7 cellular contexts compared by ENCODE assay signal in the genomic region with DNA sequence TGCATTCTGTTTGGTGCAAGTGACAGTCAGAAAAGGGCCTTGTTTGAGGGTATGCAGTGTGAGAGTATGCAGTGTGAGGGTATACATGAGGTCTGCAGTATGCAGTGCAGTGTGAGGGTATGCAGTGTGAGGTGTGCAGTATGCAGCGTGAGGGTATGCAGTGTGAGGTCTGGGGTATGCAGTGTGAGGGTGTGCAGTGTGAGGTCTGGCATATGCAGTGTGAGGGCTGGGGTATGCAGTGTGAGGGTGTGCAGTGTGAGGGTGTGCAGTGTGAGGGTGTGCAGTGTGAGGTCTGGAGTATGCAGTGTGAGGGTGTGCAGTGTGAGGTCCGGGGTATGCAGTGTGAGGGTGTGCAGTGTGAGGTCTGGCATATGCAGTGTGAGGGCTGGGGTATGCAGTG.
DNase-seq lines count a peak whose midpoint lies in the region; ATAC-seq, FAIRE-seq and TF ChIP-seq lines count a peak whose summit lies in the region.
"Not testable (repeated sequence)": the region's sequence is repeated elsewhere in the genome, so short reads cannot be mapped to it uniquely, and the experiment has no call there.

No MANE protein-coding gene starts in this region.

- not testable (repeated sequence) for ATAC-seq in IMR-90 (ENCODE audit: low read depth); gastrocnemius medialis
- ATAC-seq in naive thymus-derived CD4-positive, alpha-beta T cell: peak; percentile 41
- ATAC-seq in upper lobe of right lung: peak; percentile 4

- not testable (repeated sequence) for H3K4me3 Mint-ChIP-seq in naive thymus-derived CD4-positive, alpha-beta T cell

- not testable (repeated sequence) for H3K9me3 ChIP-seq in HEK293 (ENCODE audit: control insufficient read depth, insufficient read depth, low read depth, low read length); IMR-90 (ENCODE audit: control insufficient read depth, insufficient read depth, low read length); naive thymus-derived CD4-positive, alpha-beta T cell (ENCODE audit: control insufficient read depth in 2 of 3, low read length in 3 of 3); neuronal stem cell (replicated peaks in 1 of 2; ENCODE audit: control insufficient read depth in 2 of 2, insufficient read depth in 1 of 2, low read depth in 1 of 2, low read length in 2 of 2); gastrocnemius medialis; upper lobe of right lung

- H3K14ac ChIP-seq in IMR-90 (replicated peaks; ENCODE audit: low read depth, low read length): not testable (repeated sequence)
- peak overlapping the region; percentile 63 for H3K14ac ChIP-seq in neuronal stem cell (ENCODE audit: low read length)

- not testable (repeated sequence) for H3K4me2 ChIP-seq in IMR-90 (ENCODE audit: low read depth, low read length); neuronal stem cell (ENCODE audit: insufficient read depth, low read length, poor library complexity, severe bottlenecking)

- peak; percentile 99 for FAIRE-seq in bronchial epithelial cell (lab: Jason Lieb, UNC)

- H2BK20ac ChIP-seq in IMR-90 (ENCODE audit: low read depth, low read length): not testable (repeated sequence)

- peaks cover 0 to 40% (median 6%) of the 10 kb centered on the region in 5 donors for H3K27me3 Mint-ChIP-seq in naive thymus-derived CD4-positive, alpha-beta T cell

- dilution Hi-C loops in IMR-90 (cut with HindIII; ENCODE audit: low sequenced_read_pairs, unreplicated experiment): not testable (repeated sequence)

- H3K27me3 ChIP-seq in IMR-90 (ENCODE audit: control insufficient read depth, insufficient read depth, low read length); bronchial epithelial cell (ENCODE audit: control insufficient read depth, insufficient read depth, low read length); naive thymus-derived CD4-positive, alpha-beta T cell (ENCODE audit: control insufficient read depth in 2 of 2, insufficient read depth in 2 of 2, low read length in 2 of 2); neuronal stem cell (ENCODE audit: control insufficient read depth in 3 of 3, insufficient read depth in 3 of 3, low read depth in 1 of 3, low read length in 3 of 3); gastrocnemius medialis; upper lobe of right lung: not testable (repeated sequence)

- not testable (repeated sequence) for H4K8ac ChIP-seq in IMR-90 (ENCODE audit: low read depth in 2 of 2, low read length in 2 of 2)
- H4K8ac ChIP-seq in neuronal stem cell (ENCODE audit: low read depth, low read length): peak overlapping the region; percentile 70

- not testable (repeated sequence) for H3K18ac ChIP-seq in IMR-90 (ENCODE audit: low read depth, low read length)
- H3K18ac ChIP-seq in neuronal stem cell (ENCODE audit: low read length): peak overlapping the region; percentile 82

- H3K4me3 ChIP-seq in HEK293 (ENCODE audit: low read depth, low read length); IMR-90 (ENCODE audit: insufficient read depth, low read depth, low read length); bronchial epithelial cell (ENCODE audit: low read depth, low read length); naive thymus-derived CD4-positive, alpha-beta T cell (ENCODE audit: low read length); gastrocnemius medialis; upper lobe of right lung: not testable (repeated sequence)
- peak overlapping the region in 1 of 2 donors; percentile 69 for H3K4me3 ChIP-seq in neuronal stem cell (ENCODE audit: low read length in 2 of 2)

- H3K4me1 ChIP-seq in HEK293 (ENCODE audit: control insufficient read depth, insufficient read depth, low read length); IMR-90 (ENCODE audit: control insufficient read depth, insufficient read depth, low read length); naive thymus-derived CD4-positive, alpha-beta T cell (ENCODE audit: control insufficient read depth in 2 of 2, insufficient read depth in 2 of 2, low read length in 2 of 2); neuronal stem cell (ENCODE audit: control insufficient read depth in 2 of 2, insufficient read depth in 1 of 2, low read depth in 1 of 2, low read length in 2 of 2); upper lobe of right lung: not testable (repeated sequence)
- H3K4me1 ChIP-seq in gastrocnemius medialis: peaks cover 39 to 44% of the 10 kb centered on the region in 2 donors

- intact Hi-C loops in IMR-90 (cut with micrococcal nuclease): loop anchor here (5.0 kb wide), 1 partner anchor 167 kb away; no protein-coding TSS in a partner anchor
- intact Hi-C loops in naive thymus-derived CD4-positive, alpha-beta T cell (cut with micrococcal nuclease); gastrocnemius medialis (cut with DNase I; ENCODE audit: low total_unique reads); upper lobe of right lung (cut with DNase I): not testable (repeated sequence)

- CTCF ChIA-PET in HEK293 (lab: Yijun Ruan, JAX); IMR-90 (lab: Yijun Ruan, JAX); naive thymus-derived CD4-positive, alpha-beta T cell (lab: Charles Lee): not testable (repeated sequence)

- peak overlapping the region; percentile 28; the same call in 1 of the 2 replicates for H2AK5ac ChIP-seq in IMR-90 (ENCODE audit: low read depth, low read length)
- H2AK5ac ChIP-seq in neuronal stem cell (ENCODE audit: low read depth, low read length): not testable (repeated sequence)

- not testable (repeated sequence) for H3K56ac ChIP-seq in IMR-90 (ENCODE audit: extremely low read depth, insufficient read depth, low read length)

- not testable (repeated sequence) for H2BK5ac ChIP-seq in IMR-90 (ENCODE audit: low read depth, low read length, poor library complexity, severe bottlenecking); neuronal stem cell (ENCODE audit: low read length)

- TF ChIP-seq POLR2A in IMR-90 (IDR thresholded peaks at IDR 0.05; ENCODE audit: low read depth, low read length); gastrocnemius medialis (IDR thresholded peaks at IDR 0.05): not testable (repeated sequence)

- H3K4me1 Mint-ChIP-seq in naive thymus-derived CD4-positive, alpha-beta T cell: not testable (repeated sequence)

- H2BK12ac ChIP-seq in neuronal stem cell (ENCODE audit: low read length): not testable (repeated sequence)

- H4K91ac ChIP-seq in IMR-90 (ENCODE audit: insufficient read depth, low read depth, low read length); neuronal stem cell (ENCODE audit: low read depth, low read length, poor library complexity): not testable (repeated sequence)

- H2BK120ac ChIP-seq in IMR-90 (ENCODE audit: low read depth, low read length); neuronal stem cell (ENCODE audit: low read depth, low read length): not testable (repeated sequence)

- not testable (repeated sequence) for H3K36me3 ChIP-seq in HEK293 (ENCODE audit: control insufficient read depth in 2 of 2, insufficient read depth in 1 of 2, low read length in 2 of 2); IMR-90 (ENCODE audit: control insufficient read depth, insufficient read depth, low read length); bronchial epithelial cell (ENCODE audit: control insufficient read depth, insufficient read depth, low read length); naive thymus-derived CD4-positive, alpha-beta T cell (ENCODE audit: control insufficient read depth in 2 of 3, insufficient read depth in 3 of 3, low read length in 3 of 3); neuronal stem cell (replicated peaks in 1 of 2; ENCODE audit: control insufficient read depth in 2 of 2, insufficient read depth in 2 of 2, low read length in 2 of 2); gastrocnemius medialis; upper lobe of right lung

- H4K5ac ChIP-seq in IMR-90 (ENCODE audit: low read depth, low read length): not testable (repeated sequence)

- WGBS in IMR-90 (ENCODE audit: extremely low coverage in 2 of 2, insufficient read length in 1 of 2), 2 experiments: 85% methylated on average over 2 of the region's 2 CpGs; no CpG with 5 or more reads in 1 of the 2 experiments
- no CpG with 5 or more reads among the region's 2 CpGs for WGBS in neuronal stem cell (ENCODE audit: extremely low coverage in 2 of 2, insufficient read length in 2 of 2, insufficient replicate concordance in 1 of 2), 2 donors

- not testable (repeated sequence) for H2AK9ac ChIP-seq in IMR-90 (replicated peaks; ENCODE audit: low read depth, low read length, poor library complexity)

- H3K36me3 Mint-ChIP-seq in naive thymus-derived CD4-positive, alpha-beta T cell: not testable (repeated sequence)

- H3K27ac Mint-ChIP-seq in naive thymus-derived CD4-positive, alpha-beta T cell: not testable (repeated sequence)

- in situ Hi-C loops in IMR-90 (cut with MboI; ENCODE audit: low sequenced_read_pairs); gastrocnemius medialis (cut with MboI; ENCODE audit: low sequenced_read_pairs in 4 of 4): not testable (repeated sequence)

- BruUV-seq in IMR-90 (replicated peaks; lab: Mats Ljungman, UMichigan): not testable (repeated sequence)

- not testable (repeated sequence) for H3K9ac ChIP-seq in IMR-90 (ENCODE audit: low read depth, low read length)
- peak overlapping the region; percentile 12 for H3K9ac ChIP-seq in neuronal stem cell (ENCODE audit: low read depth, low read length, poor library complexity)

- H4K20me1 ChIP-seq in IMR-90 (ENCODE audit: insufficient read depth, low read length): not testable (repeated sequence)

- H3K9me3 Mint-ChIP-seq in naive thymus-derived CD4-positive, alpha-beta T cell: not testable (repeated sequence)

- peaks cover 12% of the 10 kb centered on the region for H3K9me1 ChIP-seq in IMR-90 (ENCODE audit: insufficient read depth, low read length)

- POLR2A ChIA-PET in HEK293 (lab: Yijun Ruan, JAX); IMR-90 (lab: Charles Lee; ENCODE audit: unreplicated experiment); naive thymus-derived CD4-positive, alpha-beta T cell (lab: Charles Lee): not testable (repeated sequence)

- H3K4ac ChIP-seq in IMR-90 (ENCODE audit: low read depth, low read length): not testable (repeated sequence)
- peak overlapping the region; percentile 80 for H3K4ac ChIP-seq in neuronal stem cell (ENCODE audit: low read length)

- H2AFZ ChIP-seq in IMR-90 (replicated peaks; ENCODE audit: low read length, poor library complexity); neuronal stem cell (ENCODE audit: low read length): not testable (repeated sequence)

- not testable (repeated sequence) for H3K23ac ChIP-seq in IMR-90 (ENCODE audit: low read depth, low read length)
- H3K23ac ChIP-seq in neuronal stem cell (ENCODE audit: low read depth, low read length, poor library complexity): peak overlapping the region; percentile 82

- not testable (repeated sequence) for TF ChIP-seq RAD21 in IMR-90 (IDR thresholded peaks at IDR 0.05; ENCODE audit: low read length)

- H2BK15ac ChIP-seq in IMR-90 (ENCODE audit: low read depth, low read length): not testable (repeated sequence)
- peak overlapping the region; percentile 40 for H2BK15ac ChIP-seq in neuronal stem cell (ENCODE audit: low read length)

- not testable (repeated sequence) for TF ChIP-seq CTCF in HEK293 (tag by site-specific recombination; IDR thresholded peaks at IDR 0.05); IMR-90 (conservative IDR thresholded peaks at IDR 0.05; ENCODE audit: low read depth, low read length); bronchial epithelial cell (IDR thresholded peaks at IDR 0.05; ENCODE audit: insufficient read depth, low read length, severe bottlenecking); gastrocnemius medialis (IDR thresholded peaks at IDR 0.05 in 4 of 5, conservative IDR thresholded peaks at IDR 0.05 in 1 of 5); upper lobe of right lung (IDR thresholded peaks at IDR 0.05)

- H3K79me1 ChIP-seq in IMR-90 (ENCODE audit: low read depth in 1 of 2, low read length in 2 of 2); neuronal stem cell (ENCODE audit: low read depth, low read length): not testable (repeated sequence)

- DNase-seq in IMR-90; bronchial epithelial cell (ENCODE audit: low read depth); naive thymus-derived CD4-positive, alpha-beta T cell; neuronal stem cell (ENCODE audit: low spot score); gastrocnemius medialis; upper lobe of right lung: not testable (repeated sequence)

- not testable (repeated sequence) for H3K27ac ChIP-seq in HEK293 (ENCODE audit: extremely low read depth, low read depth, low read length); IMR-90 (ENCODE audit: insufficient read depth, low read length); naive thymus-derived CD4-positive, alpha-beta T cell (ENCODE audit: low read depth, low read length); neuronal stem cell (replicated peaks; ENCODE audit: low read length); upper lobe of right lung
- peak overlapping the region in 3 of 4 donors; percentile 87 to 91 (median 90) for H3K27ac ChIP-seq in gastrocnemius medialis
